1 cellular context compared by ENCODE assay signal in the genomic region with DNA sequence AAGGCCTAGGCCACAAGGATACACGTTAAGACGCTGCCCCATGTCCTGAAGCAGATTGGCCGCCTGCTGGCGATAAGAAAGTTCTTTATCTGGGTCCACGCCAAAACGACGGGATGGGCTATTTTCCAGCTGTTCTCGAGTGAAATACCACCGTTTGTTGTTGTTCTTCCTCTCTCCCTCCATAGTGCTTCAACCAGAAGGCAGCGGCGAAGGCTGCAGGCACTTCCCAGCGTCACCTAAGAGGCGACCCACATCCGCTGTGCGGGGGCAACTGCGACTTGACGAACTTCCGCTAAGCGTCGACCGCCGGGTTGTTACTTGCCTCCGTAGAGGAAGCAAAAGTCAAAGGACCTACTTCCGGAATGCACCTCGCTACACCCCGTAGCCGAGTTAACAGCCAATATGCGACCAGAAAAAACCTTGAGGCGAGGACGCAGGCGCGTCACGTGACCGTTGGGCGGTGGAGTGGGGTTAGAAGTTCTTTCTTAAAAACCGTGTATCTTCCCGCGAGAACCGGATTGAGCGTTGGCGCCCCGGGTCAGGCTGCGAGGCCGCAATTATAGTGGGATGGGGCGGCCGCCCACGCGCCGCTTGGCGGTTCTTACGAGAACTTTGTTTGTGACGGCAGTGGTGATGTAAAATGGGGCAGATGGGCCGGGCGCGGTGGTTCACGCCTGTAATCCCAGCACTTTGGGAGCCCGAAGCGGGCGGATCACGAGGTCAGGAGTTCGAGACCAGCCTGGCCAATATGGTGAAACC.
TF ChIP-seq lines count a peak whose summit lies in the region.

A gene (minus strand): TSS at position 215 of the 759 bp plus-strand sequence. CDS start 32 bp downstream, at position 183.

TF ChIP-seq in HepG2, 621 proteins besides CTCF, POLR2A, EP300 and RAD21 (continued from another document and continues in another):
- peak; percentile 21; the same call in 1 of the 2 replicates for TF ChIP-seq NR2F2 (IDR thresholded peaks at IDR 0.05; ENCODE audit: borderline replicate concordance, low read depth)
- peak; percentile 56; the same call in 1 of the 2 replicates for TF ChIP-seq MYC (CRISPR knock-in tag; IDR thresholded peaks at IDR 0.05; ENCODE audit: borderline replicate concordance)
- TF ChIP-seq, protein P1, sequence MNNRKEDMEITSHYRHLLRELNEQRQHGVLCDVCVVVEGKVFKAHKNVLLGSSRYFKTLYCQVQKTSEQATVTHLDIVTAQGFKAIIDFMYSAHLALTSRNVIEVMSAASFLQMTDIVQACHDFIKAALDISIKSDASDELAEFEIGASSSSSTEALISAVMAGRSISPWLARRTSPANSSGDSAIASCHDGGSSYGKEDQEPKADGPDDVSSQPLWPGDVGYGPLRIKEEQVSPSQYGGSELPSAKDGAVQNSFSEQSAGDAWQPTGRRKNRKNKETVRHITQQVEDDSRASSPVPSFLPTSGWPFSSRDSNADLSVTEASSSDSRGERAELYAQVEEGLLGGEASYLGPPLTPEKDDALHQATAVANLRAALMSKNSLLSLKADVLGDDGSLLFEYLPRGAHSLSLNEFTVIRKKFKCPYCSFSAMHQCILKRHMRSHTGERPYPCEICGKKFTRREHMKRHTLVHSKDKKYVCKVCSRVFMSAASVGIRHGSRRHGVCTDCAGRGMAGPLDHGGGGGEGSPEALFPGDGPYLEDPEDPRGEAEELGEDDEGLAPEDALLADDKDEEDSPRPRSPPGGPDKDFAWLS (CRISPR knock-in tag; IDR thresholded peaks at IDR 0.05; ENCODE audit: borderline replicate concordance) = peak; percentile 66; the same call in 1 of the 2 replicates
- peak; percentile 86 for TF ChIP-seq HIVEP1 (CRISPR knock-in tag; IDR thresholded peaks at IDR 0.05)
- TF ChIP-seq ZNF761 (CRISPR knock-in tag; conservative IDR thresholded peaks at IDR 0.05) = 0 out of 2 replicates have a peak, but pooled peaks have one; percentile 66
- TF ChIP-seq, protein P2, sequence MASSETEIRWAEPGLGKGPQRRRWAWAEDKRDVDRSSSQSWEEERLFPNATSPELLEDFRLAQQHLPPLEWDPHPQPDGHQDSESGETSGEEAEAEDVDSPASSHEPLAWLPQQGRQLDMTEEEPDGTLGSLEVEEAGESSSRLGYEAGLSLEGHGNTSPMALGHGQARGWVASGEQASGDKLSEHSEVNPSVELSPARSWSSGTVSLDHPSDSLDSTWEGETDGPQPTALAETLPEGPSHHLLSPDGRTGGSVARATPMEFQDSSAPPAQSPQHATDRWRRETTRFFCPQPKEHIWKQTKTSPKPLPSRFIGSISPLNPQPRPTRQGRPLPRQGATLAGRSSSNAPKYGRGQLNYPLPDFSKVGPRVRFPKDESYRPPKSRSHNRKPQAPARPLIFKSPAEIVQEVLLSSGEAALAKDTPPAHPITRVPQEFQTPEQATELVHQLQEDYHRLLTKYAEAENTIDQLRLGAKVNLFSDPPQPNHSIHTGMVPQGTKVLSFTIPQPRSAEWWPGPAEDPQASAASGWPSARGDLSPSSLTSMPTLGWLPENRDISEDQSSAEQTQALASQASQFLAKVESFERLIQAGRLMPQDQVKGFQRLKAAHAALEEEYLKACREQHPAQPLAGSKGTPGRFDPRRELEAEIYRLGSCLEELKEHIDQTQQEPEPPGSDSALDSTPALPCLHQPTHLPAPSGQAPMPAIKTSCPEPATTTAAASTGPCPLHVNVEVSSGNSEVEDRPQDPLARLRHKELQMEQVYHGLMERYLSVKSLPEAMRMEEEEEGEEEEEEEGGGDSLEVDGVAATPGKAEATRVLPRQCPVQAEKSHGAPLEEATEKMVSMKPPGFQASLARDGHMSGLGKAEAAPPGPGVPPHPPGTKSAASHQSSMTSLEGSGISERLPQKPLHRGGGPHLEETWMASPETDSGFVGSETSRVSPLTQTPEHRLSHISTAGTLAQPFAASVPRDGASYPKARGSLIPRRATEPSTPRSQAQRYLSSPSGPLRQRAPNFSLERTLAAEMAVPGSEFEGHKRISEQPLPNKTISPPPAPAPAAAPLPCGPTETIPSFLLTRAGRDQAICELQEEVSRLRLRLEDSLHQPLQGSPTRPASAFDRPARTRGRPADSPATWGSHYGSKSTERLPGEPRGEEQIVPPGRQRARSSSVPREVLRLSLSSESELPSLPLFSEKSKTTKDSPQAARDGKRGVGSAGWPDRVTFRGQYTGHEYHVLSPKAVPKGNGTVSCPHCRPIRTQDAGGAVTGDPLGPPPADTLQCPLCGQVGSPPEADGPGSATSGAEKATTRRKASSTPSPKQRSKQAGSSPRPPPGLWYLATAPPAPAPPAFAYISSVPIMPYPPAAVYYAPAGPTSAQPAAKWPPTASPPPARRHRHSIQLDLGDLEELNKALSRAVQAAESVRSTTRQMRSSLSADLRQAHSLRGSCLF (CRISPR knock-in tag; IDR thresholded peaks at IDR 0.05; ENCODE audit: borderline replicate concordance) = no peak
- TF ChIP-seq, protein P3, sequence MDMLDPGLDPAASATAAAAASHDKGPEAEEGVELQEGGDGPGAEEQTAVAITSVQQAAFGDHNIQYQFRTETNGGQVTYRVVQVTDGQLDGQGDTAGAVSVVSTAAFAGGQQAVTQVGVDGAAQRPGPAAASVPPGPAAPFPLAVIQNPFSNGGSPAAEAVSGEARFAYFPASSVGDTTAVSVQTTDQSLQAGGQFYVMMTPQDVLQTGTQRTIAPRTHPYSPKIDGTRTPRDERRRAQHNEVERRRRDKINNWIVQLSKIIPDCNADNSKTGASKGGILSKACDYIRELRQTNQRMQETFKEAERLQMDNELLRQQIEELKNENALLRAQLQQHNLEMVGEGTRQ (IDR thresholded peaks at IDR 0.05; ENCODE audit: low read depth, low read length) = peak; percentile 98
- TF ChIP-seq, protein P3 (CRISPR knock-in tag; IDR thresholded peaks at IDR 0.05; ENCODE audit: borderline replicate concordance) = peak; percentile 99; the same call in 1 of the 2 replicates
- peak; percentile 71 for TF ChIP-seq SOX5 (CRISPR knock-in tag; IDR thresholded peaks at IDR 0.05; ENCODE audit: borderline replicate concordance)
- no peak for TF ChIP-seq HMGA1 (CRISPR knock-in tag; conservative IDR thresholded peaks at IDR 0.05)
- TF ChIP-seq ZNF232 (CRISPR knock-in tag; IDR thresholded peaks at IDR 0.05; ENCODE audit: borderline replicate concordance) = no peak; the same call in 1 of the 2 replicates
- no peak for TF ChIP-seq ZNF33A (CRISPR knock-in tag; IDR thresholded peaks at IDR 0.05; ENCODE audit: borderline replicate concordance)
- TF ChIP-seq, protein P4, sequence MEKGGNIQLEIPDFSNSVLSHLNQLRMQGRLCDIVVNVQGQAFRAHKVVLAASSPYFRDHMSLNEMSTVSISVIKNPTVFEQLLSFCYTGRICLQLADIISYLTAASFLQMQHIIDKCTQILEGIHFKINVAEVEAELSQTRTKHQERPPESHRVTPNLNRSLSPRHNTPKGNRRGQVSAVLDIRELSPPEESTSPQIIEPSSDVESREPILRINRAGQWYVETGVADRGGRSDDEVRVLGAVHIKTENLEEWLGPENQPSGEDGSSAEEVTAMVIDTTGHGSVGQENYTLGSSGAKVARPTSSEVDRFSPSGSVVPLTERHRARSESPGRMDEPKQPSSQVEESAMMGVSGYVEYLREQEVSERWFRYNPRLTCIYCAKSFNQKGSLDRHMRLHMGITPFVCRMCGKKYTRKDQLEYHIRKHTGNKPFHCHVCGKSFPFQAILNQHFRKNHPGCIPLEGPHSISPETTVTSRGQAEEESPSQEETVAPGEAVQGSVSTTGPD (CRISPR knock-in tag; IDR thresholded peaks at IDR 0.05) = 0 out of 2 replicates have a peak, but pooled peaks have one; percentile 4
- no peak for TF ChIP-seq EZH2 (conservative IDR thresholded peaks at IDR 0.05; ENCODE audit: low read depth, low read length)
- TF ChIP-seq NFE2 (CRISPR knock-in tag; IDR thresholded peaks at IDR 0.05) = no peak
- TF ChIP-seq ZNF496 (CRISPR knock-in tag; IDR thresholded peaks at IDR 0.05; ENCODE audit: insufficient replicate concordance) = no peak
- no peak for TF ChIP-seq ZNF672 (CRISPR knock-in tag; IDR thresholded peaks at IDR 0.05)
- no peak for TF ChIP-seq PHB2 (IDR thresholded peaks at IDR 0.05; ENCODE audit: partially characterized antibody)
- peak; percentile 70; the same call in 1 of the 2 replicates for TF ChIP-seq ZNF878 (CRISPR knock-in tag; IDR thresholded peaks at IDR 0.05)
- TF ChIP-seq, protein P5, sequence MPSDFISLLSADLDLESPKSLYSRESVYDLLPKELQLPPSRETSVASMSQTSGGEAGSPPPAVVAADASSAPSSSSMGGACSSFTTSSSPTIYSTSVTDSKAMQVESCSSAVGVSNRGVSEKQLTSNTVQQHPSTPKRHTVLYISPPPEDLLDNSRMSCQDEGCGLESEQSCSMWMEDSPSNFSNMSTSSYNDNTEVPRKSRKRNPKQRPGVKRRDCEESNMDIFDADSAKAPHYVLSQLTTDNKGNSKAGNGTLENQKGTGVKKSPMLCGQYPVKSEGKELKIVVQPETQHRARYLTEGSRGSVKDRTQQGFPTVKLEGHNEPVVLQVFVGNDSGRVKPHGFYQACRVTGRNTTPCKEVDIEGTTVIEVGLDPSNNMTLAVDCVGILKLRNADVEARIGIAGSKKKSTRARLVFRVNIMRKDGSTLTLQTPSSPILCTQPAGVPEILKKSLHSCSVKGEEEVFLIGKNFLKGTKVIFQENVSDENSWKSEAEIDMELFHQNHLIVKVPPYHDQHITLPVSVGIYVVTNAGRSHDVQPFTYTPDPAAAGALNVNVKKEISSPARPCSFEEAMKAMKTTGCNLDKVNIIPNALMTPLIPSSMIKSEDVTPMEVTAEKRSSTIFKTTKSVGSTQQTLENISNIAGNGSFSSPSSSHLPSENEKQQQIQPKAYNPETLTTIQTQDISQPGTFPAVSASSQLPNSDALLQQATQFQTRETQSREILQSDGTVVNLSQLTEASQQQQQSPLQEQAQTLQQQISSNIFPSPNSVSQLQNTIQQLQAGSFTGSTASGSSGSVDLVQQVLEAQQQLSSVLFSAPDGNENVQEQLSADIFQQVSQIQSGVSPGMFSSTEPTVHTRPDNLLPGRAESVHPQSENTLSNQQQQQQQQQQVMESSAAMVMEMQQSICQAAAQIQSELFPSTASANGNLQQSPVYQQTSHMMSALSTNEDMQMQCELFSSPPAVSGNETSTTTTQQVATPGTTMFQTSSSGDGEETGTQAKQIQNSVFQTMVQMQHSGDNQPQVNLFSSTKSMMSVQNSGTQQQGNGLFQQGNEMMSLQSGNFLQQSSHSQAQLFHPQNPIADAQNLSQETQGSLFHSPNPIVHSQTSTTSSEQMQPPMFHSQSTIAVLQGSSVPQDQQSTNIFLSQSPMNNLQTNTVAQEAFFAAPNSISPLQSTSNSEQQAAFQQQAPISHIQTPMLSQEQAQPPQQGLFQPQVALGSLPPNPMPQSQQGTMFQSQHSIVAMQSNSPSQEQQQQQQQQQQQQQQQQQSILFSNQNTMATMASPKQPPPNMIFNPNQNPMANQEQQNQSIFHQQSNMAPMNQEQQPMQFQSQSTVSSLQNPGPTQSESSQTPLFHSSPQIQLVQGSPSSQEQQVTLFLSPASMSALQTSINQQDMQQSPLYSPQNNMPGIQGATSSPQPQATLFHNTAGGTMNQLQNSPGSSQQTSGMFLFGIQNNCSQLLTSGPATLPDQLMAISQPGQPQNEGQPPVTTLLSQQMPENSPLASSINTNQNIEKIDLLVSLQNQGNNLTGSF (CRISPR knock-in tag; IDR thresholded peaks at IDR 0.05) = no peak; the same call in 1 of the 2 replicates
- TF ChIP-seq SNRNP70 (IDR thresholded peaks at IDR 0.05; ENCODE audit: low read depth, low read length) = no peak
- TF ChIP-seq ZNF839 (CRISPR knock-in tag; IDR thresholded peaks at IDR 0.05; ENCODE audit: borderline replicate concordance) = no peak
- peak; percentile 58; the same call in 1 of the 2 replicates for TF ChIP-seq ZNF468 (CRISPR knock-in tag; IDR thresholded peaks at IDR 0.05)
- TF ChIP-seq NFE2L1 (CRISPR knock-in tag; IDR thresholded peaks at IDR 0.05; ENCODE audit: borderline replicate concordance) = no peak
- TF ChIP-seq, protein P6, sequence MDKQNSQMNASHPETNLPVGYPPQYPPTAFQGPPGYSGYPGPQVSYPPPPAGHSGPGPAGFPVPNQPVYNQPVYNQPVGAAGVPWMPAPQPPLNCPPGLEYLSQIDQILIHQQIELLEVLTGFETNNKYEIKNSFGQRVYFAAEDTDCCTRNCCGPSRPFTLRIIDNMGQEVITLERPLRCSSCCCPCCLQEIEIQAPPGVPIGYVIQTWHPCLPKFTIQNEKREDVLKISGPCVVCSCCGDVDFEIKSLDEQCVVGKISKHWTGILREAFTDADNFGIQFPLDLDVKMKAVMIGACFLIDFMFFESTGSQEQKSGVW (CRISPR knock-in tag; IDR thresholded peaks at IDR 0.05; ENCODE audit: borderline replicate concordance) = no peak
- TF ChIP-seq ETV6 (CRISPR knock-in tag; conservative IDR thresholded peaks at IDR 0.05) = no peak; the same call in 1 of the 2 replicates
- TF ChIP-seq, protein P7, sequence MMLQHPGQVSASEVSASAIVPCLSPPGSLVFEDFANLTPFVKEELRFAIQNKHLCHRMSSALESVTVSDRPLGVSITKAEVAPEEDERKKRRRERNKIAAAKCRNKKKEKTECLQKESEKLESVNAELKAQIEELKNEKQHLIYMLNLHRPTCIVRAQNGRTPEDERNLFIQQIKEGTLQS (CRISPR knock-in tag; IDR thresholded peaks at IDR 0.05) = no peak
- TF ChIP-seq, protein P8, sequence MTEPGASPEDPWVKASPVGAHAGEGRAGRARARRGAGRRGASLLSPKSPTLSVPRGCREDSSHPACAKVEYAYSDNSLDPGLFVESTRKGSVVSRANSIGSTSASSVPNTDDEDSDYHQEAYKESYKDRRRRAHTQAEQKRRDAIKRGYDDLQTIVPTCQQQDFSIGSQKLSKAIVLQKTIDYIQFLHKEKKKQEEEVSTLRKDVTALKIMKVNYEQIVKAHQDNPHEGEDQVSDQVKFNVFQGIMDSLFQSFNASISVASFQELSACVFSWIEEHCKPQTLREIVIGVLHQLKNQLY (CRISPR knock-in tag; IDR thresholded peaks at IDR 0.05) = peak; percentile 63
- peak; percentile 73; the same call in 1 of the 2 replicates for TF ChIP-seq MED1 (CRISPR knock-in tag; IDR thresholded peaks at IDR 0.05)
- TF ChIP-seq SOX6 (IDR thresholded peaks at IDR 0.05) = no peak
- peak; percentile 74 for TF ChIP-seq SOX6 (CRISPR knock-in tag; IDR thresholded peaks at IDR 0.05)
- TF ChIP-seq IKZF4 (CRISPR knock-in tag; IDR thresholded peaks at IDR 0.05; ENCODE audit: borderline replicate concordance, low read depth, not compliant biosample characterization) = peak; percentile 34
- TF ChIP-seq, protein P9, sequence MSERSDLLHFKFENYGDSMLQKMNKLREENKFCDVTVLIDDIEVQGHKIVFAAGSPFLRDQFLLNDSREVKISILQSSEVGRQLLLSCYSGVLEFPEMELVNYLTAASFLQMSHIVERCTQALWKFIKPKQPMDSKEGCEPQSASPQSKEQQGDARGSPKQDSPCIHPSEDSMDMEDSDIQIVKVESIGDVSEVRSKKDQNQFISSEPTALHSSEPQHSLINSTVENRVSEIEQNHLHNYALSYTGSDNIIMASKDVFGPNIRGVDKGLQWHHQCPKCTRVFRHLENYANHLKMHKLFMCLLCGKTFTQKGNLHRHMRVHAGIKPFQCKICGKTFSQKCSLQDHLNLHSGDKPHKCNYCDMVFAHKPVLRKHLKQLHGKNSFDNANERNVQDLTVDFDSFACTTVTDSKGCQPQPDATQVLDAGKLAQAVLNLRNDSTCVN (CRISPR knock-in tag; IDR thresholded peaks at IDR 0.05; ENCODE audit: borderline replicate concordance) = no peak
- no peak for TF ChIP-seq ZNF24 (IDR thresholded peaks at IDR 0.05)
